Comparison of ENCODE assay signal across 1 cellular context in the genomic region with DNA sequence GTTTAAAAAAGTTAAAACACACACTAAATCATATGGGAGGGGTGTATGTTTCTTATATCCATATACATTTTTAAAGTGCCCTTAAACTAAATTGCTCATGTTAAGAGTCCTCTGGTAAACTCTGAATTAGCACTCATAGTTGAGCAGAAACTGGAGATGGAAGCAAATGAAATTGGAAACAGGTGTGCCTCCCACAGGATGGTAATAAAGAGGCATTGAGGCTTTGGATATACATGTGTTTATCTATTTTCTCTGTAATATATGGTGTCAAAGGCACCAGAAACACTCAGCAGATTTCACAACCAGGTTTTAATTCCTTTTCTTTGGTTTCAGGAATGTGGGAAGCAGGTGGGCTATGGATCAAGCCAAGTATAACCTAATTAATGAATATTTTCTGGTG.
TF ChIP-seq lines count a peak whose summit lies in the region.

No MANE protein-coding gene starts in this region.

TF ChIP-seq in SK-N-SH treated with all-trans-retinoic acid at 6 μM for 48 hours, 23 proteins besides CTCF, POLR2A, EP300 and RAD21 (continued from another document):
- TF ChIP-seq, protein P1, sequence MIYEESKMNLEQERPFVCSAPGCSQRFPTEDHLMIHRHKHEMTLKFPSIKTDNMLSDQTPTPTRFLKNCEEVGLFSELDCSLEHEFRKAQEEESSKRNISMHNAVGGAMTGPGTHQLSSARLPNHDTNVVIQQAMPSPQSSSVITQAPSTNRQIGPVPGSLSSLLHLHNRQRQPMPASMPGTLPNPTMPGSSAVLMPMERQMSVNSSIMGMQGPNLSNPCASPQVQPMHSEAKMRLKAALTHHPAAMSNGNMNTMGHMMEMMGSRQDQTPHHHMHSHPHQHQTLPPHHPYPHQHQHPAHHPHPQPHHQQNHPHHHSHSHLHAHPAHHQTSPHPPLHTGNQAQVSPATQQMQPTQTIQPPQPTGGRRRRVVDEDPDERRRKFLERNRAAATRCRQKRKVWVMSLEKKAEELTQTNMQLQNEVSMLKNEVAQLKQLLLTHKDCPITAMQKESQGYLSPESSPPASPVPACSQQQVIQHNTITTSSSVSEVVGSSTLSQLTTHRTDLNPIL (CRISPR knock-in tag; IDR thresholded peaks at IDR 0.05; ENCODE audit: low read depth): no peak
- no peak for TF ChIP-seq RARB (CRISPR knock-in tag; IDR thresholded peaks at IDR 0.05)
- TF ChIP-seq, protein P2, sequence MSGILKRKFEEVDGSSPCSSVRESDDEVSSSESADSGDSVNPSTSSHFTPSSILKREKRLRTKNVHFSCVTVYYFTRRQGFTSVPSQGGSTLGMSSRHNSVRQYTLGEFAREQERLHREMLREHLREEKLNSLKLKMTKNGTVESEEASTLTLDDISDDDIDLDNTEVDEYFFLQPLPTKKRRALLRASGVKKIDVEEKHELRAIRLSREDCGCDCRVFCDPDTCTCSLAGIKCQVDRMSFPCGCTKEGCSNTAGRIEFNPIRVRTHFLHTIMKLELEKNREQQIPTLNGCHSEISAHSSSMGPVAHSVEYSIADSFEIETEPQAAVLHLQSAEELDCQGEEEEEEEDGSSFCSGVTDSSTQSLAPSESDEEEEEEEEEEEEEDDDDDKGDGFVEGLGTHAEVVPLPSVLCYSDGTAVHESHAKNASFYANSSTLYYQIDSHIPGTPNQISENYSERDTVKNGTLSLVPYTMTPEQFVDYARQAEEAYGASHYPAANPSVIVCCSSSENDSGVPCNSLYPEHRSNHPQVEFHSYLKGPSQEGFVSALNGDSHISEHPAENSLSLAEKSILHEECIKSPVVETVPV (CRISPR knock-in tag; IDR thresholded peaks at IDR 0.05): no peak
